ENCODE assay signal across 29 cellular contexts in genomic region chr18:48017625-48018024, GRCh38.
DNase-seq lines count a peak whose midpoint lies in the region; TF ChIP-seq lines count a peak whose summit lies in the region.
"Had no signal": no experiment of that assay in that cellular context is flagged by ENCODE, and none has a peak within 500 bp of the region (broad histone marks: within the 10 kb centered on the region; RNA-seq: fewer than 3 reads in every experiment).

No MANE protein-coding gene starts in this region.

- no peaks in the 10 kb centered on the region for H3K4me1 Mint-ChIP-seq in activated naive CD4-positive, alpha-beta T cell treated with anti-CD3 and anti-CD28 coated beads, Interleukin-2, amount 10 ng/mL, durations not matched to agents 7 days and 5 days

- H3K27me3 Mint-ChIP-seq in activated naive CD4-positive, alpha-beta T cell treated with anti-CD3 and anti-CD28 coated beads, Interleukin-2, amount 10 ng/mL, durations not matched to agents 7 days and 5 days = peaks cover 56% of the 10 kb centered on the region

- H3K9me3 Mint-ChIP-seq in activated naive CD4-positive, alpha-beta T cell treated with anti-CD3 and anti-CD28 coated beads, Interleukin-2, amount 10 ng/mL, durations not matched to agents 7 days and 5 days = no peaks in the 10 kb centered on the region

- 78 to 84% methylated on average over 3 of the region's 3 CpGs for WGBS in sigmoid colon, 2 donors

- no peak overlapping the region for H3K27ac ChIP-seq in sigmoid colon
- H3K27ac ChIP-seq: ascending aorta, upper lobe of left lung had no signal

- no peak overlapping the region for H3K4me3 Mint-ChIP-seq in activated naive CD4-positive, alpha-beta T cell treated with anti-CD3 and anti-CD28 coated beads, Interleukin-2, amount 10 ng/mL, durations not matched to agents 7 days and 5 days
- H3K4me3 Mint-ChIP-seq: activated naive CD4-positive, alpha-beta T cell treated with anti-CD3 and anti-CD28 coated beads for 36 hours; CD4-positive, CD25-positive, alpha-beta regulatory T cell; mesothelial cell of epicardium; naive thymus-derived CD8-positive, alpha-beta T cell; stimulated activated naive CD8-positive, alpha-beta T cell treated with anti-CD3 and anti-CD28 coated beads, Interleukin-15, Interleukin-2, amounts not matched to agents 100 ng/mL and 50 ng/mL, for 24 hours had no signal

- no peak overlapping the region for H3K27ac Mint-ChIP-seq in activated naive CD4-positive, alpha-beta T cell treated with anti-CD3 and anti-CD28 coated beads, Interleukin-2, amount 10 ng/mL, durations not matched to agents 7 days and 5 days
- H3K27ac Mint-ChIP-seq: activated naive CD4-positive, alpha-beta T cell treated with anti-CD3 and anti-CD28 coated beads for 36 hours; CD4-positive, CD25-positive, alpha-beta regulatory T cell; mesothelial cell of epicardium; naive thymus-derived CD8-positive, alpha-beta T cell; stimulated activated naive CD8-positive, alpha-beta T cell treated with anti-CD3 and anti-CD28 coated beads, Interleukin-15, Interleukin-2, amounts not matched to agents 100 ng/mL and 50 ng/mL, for 24 hours had no signal

- H3K27me3 ChIP-seq in adipocyte (replicated peaks; ENCODE audit: control insufficient read depth, insufficient read depth, low read length) (no peaks in the 10 kb centered on the region), sigmoid colon (peaks cover 0 to 14% (median 10%) of the 10 kb centered on the region in 3 donors)
- H3K27me3 ChIP-seq: ascending aorta, upper lobe of left lung had no signal

- H3K36me3 ChIP-seq in adipocyte (ENCODE audit: control insufficient read depth, insufficient read depth, low read length, severe bottlenecking) (no peaks in the 10 kb centered on the region), sigmoid colon (no peaks in the 10 kb centered on the region)
- H3K36me3 ChIP-seq: ascending aorta, upper lobe of left lung had no signal

- peak; percentile 78 for DNase-seq in AG09319 (ENCODE audit: extremely low read depth, low read depth)
- DNase-seq in adipocyte (ENCODE audit: low read depth) = peak; percentile 88
- peak; percentile 63 for DNase-seq in fibroblast of villous mesenchyme (ENCODE audit: low read depth)
- DNase-seq in sigmoid colon = peak; percentile 41
- DNase-seq in NCI-H748 treated with DMSO at 0.1 percent for 48 hours (lab: John Stamatoyannopoulos, UW) = no peak
- DNase-seq in activated naive CD4-positive, alpha-beta T cell treated with anti-CD3 and anti-CD28 coated beads, Interleukin-2, amount 10 ng/mL, durations not matched to agents 7 days and 5 days = no peak
- no peak for DNase-seq in effector CD4-positive, alpha-beta T cell
- no peak for DNase-seq in activated CD4-positive, alpha-beta T cell treated with anti-CD3 and anti-CD28 coated beads, Interleukin-2, amount 50 U/mL, for 1 hour
- DNase-seq: ACHN; activated CD4-positive, CD25-positive, alpha-beta regulatory T cell treated with anti-CD3 and anti-CD28 coated beads, Interleukin-2, amount 50 U/mL, for 72 hours; activated naive CD4-positive, alpha-beta T cell treated with anti-CD3 and anti-CD28 coated beads for 36 hours; activated T-cell treated with anti-CD3 and anti-CD28 coated beads, Interleukin-2, amount 50 U/mL, for 1 hour; CD4-positive, CD25-positive, alpha-beta regulatory T cell; GF-D8; KG1; left colon; MV-4-11; naive thymus-derived CD8-positive, alpha-beta T cell; NCI-H1694 treated with DMSO at 0.1 percent for 48 hours; NCI-H345; PC-3; retina; SIG-M5; stimulated activated CD4-positive, alpha-beta T cell treated with anti-CD3 and anti-CD28 coated beads, Interleukin-12 subunit alpha, Interleukin-12 subunit beta, amount 100 ng/mL, for 4 hours; stimulated activated CD4-positive, alpha-beta T cell treated with anti-CD3 and anti-CD28 coated beads, Interleukin-4, amount 100 ng/mL, for 4 hours had no signal

- CTCF ChIA-PET in activated naive CD4-positive, alpha-beta T cell treated with anti-CD3 and anti-CD28 coated beads, Interleukin-2, amount 10 ng/mL, durations not matched to agents 7 days and 5 days (lab: Charles Lee) = interaction anchor here (1.5 kb wide), 1 partner anchor 10 kb away, joined by 6 read pairs; no protein-coding TSS in a partner anchor

- intact Hi-C loops in sigmoid colon (cut with DNase I) = no loop called here

- TF ChIP-seq CTCF in AG09319 (IDR thresholded peaks at IDR 0.05; ENCODE audit: low read depth, low read length) = no peak
- no peak for TF ChIP-seq CTCF in fibroblast of villous mesenchyme (IDR thresholded peaks at IDR 0.05; ENCODE audit: insufficient read depth, low read depth, low read length)
- no peak for TF ChIP-seq CTCF in sigmoid colon (IDR thresholded peaks at IDR 0.05)

- no peaks in the 10 kb centered on the region for H3K36me3 Mint-ChIP-seq in activated naive CD4-positive, alpha-beta T cell treated with anti-CD3 and anti-CD28 coated beads, Interleukin-2, amount 10 ng/mL, durations not matched to agents 7 days and 5 days
- H3K36me3 Mint-ChIP-seq: CD4-positive, CD25-positive, alpha-beta regulatory T cell had no signal

- TF ChIP-seq POLR2A in sigmoid colon (IDR thresholded peaks at IDR 0.05) = no peak

- no peak overlapping the region for H3K9ac ChIP-seq in adipocyte (ENCODE audit: low read length)

- H3K4me3 ChIP-seq in adipocyte (ENCODE audit: low read length) (peak overlapping the region; percentile 16), fibroblast of villous mesenchyme (ENCODE audit: low read depth, low read length) (no peak overlapping the region), sigmoid colon (no peak overlapping the region)
- H3K4me3 ChIP-seq: ascending aorta, upper lobe of left lung had no signal

- H3K4me1 ChIP-seq in adipocyte (ENCODE audit: control insufficient read depth, insufficient read depth, low read length) (peaks cover 32% of the 10 kb centered on the region), sigmoid colon (no peaks in the 10 kb centered on the region)
- H3K4me1 ChIP-seq: ascending aorta had no signal

- H3K9me3 ChIP-seq in adipocyte (ENCODE audit: control insufficient read depth, low read length) = no peaks in the 10 kb centered on the region
- no peaks in the 10 kb centered on the region for H3K9me3 ChIP-seq in sigmoid colon
- H3K9me3 ChIP-seq: ascending aorta, upper lobe of left lung had no signal

- no peak for TF ChIP-seq EP300 in sigmoid colon (IDR thresholded peaks at IDR 0.05)

Comparison
In these comparisons a context has a peak if more than half of its experiments do, and no peak if none do; other contexts are left out.
1. DNase-seq: peak in AG09319 (single experiment), adipocyte (single experiment), fibroblast of villous mesenchyme (single experiment) and sigmoid colon (single experiment); none in NCI-H748 treated with DMSO at 0.1 percent for 48 hours (single experiment), activated naive CD4-positive, alpha-beta T cell treated with anti-CD3 and anti-CD28 coated beads, Interleukin-2, amount 10 ng/mL, durations not matched to agents 7 days and 5 days (single experiment), effector CD4-positive, alpha-beta T cell (single experiment) and activated CD4-positive, alpha-beta T cell treated with anti-CD3 and anti-CD28 coated beads, Interleukin-2, amount 50 U/mL, for 1 hour (single experiment).